28 cellular contexts compared by ENCODE assay signal in genomic region chr9:111904889-111905288, GRCh38. TPM values are rescaled to one million over a fixed set of nuclear protein-coding genes. Genes with fewer than 3 reads are reported as not detected.
A peak's percentile ranks its signal among the peaks of the same experiment; 100 is the strongest.
DNase-seq lines count a peak whose midpoint lies in the region; FAIRE-seq and TF ChIP-seq lines count a peak whose summit lies in the region.
"Had no signal": no experiment of that assay in that cellular context is flagged by ENCODE, and none has a peak within 500 bp of the region (broad histone marks: within the 10 kb centered on the region; RNA-seq: fewer than 3 reads in every experiment).

No MANE protein-coding gene starts in this region.

- H3K4me3 ChIP-seq in Loucy (ENCODE audit: low read length, poor library complexity, severe bottlenecking) (no peak overlapping the region), kidney (ENCODE audit: low read length in 2 of 2) (no peak overlapping the region)
- H3K4me3 ChIP-seq: cardiac muscle cell, heart right ventricle, mucosa of descending colon, neural progenitor cell, psoas muscle, thoracic aorta had no signal

- H3K36me3 ChIP-seq in Loucy (ENCODE audit: insufficient read depth, low read length) (no peaks in the 10 kb centered on the region), kidney (ENCODE audit: control insufficient read depth in 1 of 2, insufficient read depth in 2 of 2, low read length in 2 of 2) (no peaks in the 10 kb centered on the region)
- H3K36me3 ChIP-seq: cardiac muscle cell, neural progenitor cell, thoracic aorta had no signal

- no peak for DNase-seq in Calu3
- no peak for DNase-seq in kidney
- no peak for DNase-seq in progenitor cell of endocrine pancreas (ENCODE audit: low spot score, unreplicated experiment)
- no peak for DNase-seq in RKO (ENCODE audit: low spot score)
- no peak for DNase-seq in activated CD8-positive, alpha-beta memory T cell treated with anti-CD3 and anti-CD28 coated beads, Interleukin-2, amount 50 U/mL, for 4 hours
- no peak for DNase-seq in HEK293T (ENCODE audit: extremely low spot score)
- no peak for DNase-seq in activated gamma-delta T cell (lab: John Stamatoyannopoulos, UW)
- DNase-seq: activated gamma-delta T cell treated with Interleukin-2 at 50 U/mL for 16 hours; amniotic stem cell; CD8-positive, alpha-beta memory T cell; heart right ventricle; left ventricle myocardium superior; mucosa of descending colon; NCI-H1417 treated with DMSO at 0.1 percent for 48 hours; NCI-H2107; NCI-H510A treated with DMSO at 0.1 percent for 48 hours; NK-92 treated with Interleukin-12 subunit alpha and Interleukin-12 subunit beta, amount 100 ng/mL, for 24 hours; psoas muscle; small intestine; stimulated activated CD4-positive, alpha-beta T cell treated with anti-CD3 and anti-CD28 coated beads, Interleukin-2, amount 100 ng/mL, for 48 hours; stimulated activated naive CD4-positive, alpha-beta T cell treated with Interleukin-2 at 50 U/mL for 16 hours; T-helper 2 cell had no signal

- H3F3A ChIP-seq in Loucy (ENCODE audit: low read depth): no peaks in the 10 kb centered on the region

- H3K4me1 Mint-ChIP-seq in Calu3 (ENCODE audit: low read depth, unreplicated experiment) (peaks cover 53% of the 10 kb centered on the region), progenitor cell of endocrine pancreas (ENCODE audit: low read depth) (peaks cover 23% of the 10 kb centered on the region)

- intact Hi-C loops in Calu3 (cut with micrococcal nuclease; ENCODE audit: unreplicated experiment): loop anchor here (5.0 kb wide), 1 partner anchor 52 kb away; no protein-coding TSS in a partner anchor
- intact Hi-C loops in kidney (cut with DNase I): no loop called here

- no peaks in the 10 kb centered on the region for H3K27me3 Mint-ChIP-seq in Calu3 (ENCODE audit: unreplicated experiment)
- H3K27me3 Mint-ChIP-seq in progenitor cell of endocrine pancreas: no peaks in the 10 kb centered on the region
- H3K27me3 Mint-ChIP-seq: CD8-positive, alpha-beta memory T cell; dendritic cell treated with granulocyte-macrophage colony-stimulating factor and Interleukin-4, amounts not matched to agents 40 ng/mL and 50 ng/mL, for 4 days had no signal

- no peak for FAIRE-seq in kidney (lab: Jason Lieb, UNC)
- FAIRE-seq: RCC 7860, small intestine had no signal

- H3K9ac ChIP-seq in Loucy (ENCODE audit: low read depth, low read length, poor library complexity, severe bottlenecking): no peak overlapping the region
- no peak overlapping the region for H3K9ac ChIP-seq in kidney (ENCODE audit: low read length in 2 of 2)
- H3K9ac ChIP-seq: neural progenitor cell had no signal

- peak overlapping the region; percentile 12 for H3K4me2 ChIP-seq in Loucy (ENCODE audit: low read depth, low read length, poor library complexity, severe bottlenecking)
- H3K4me2 ChIP-seq: neural progenitor cell had no signal

- H3K9me3 ChIP-seq in Loucy (ENCODE audit: insufficient read depth, low read depth, low read length) (no peaks in the 10 kb centered on the region), kidney (ENCODE audit: control insufficient read depth in 1 of 2, low read length in 2 of 2) (no peaks in the 10 kb centered on the region)
- H3K9me3 ChIP-seq: heart right ventricle, mucosa of descending colon, psoas muscle, thoracic aorta had no signal

- H3K36me3 Mint-ChIP-seq in Calu3 (ENCODE audit: insufficient read depth, unreplicated experiment) (peaks cover 52% of the 10 kb centered on the region), progenitor cell of endocrine pancreas (ENCODE audit: insufficient read depth) (peaks cover 3% of the 10 kb centered on the region)

- peak overlapping the region; percentile 58 for H3K27ac Mint-ChIP-seq in Calu3 (ENCODE audit: unreplicated experiment)
- H3K27ac Mint-ChIP-seq in progenitor cell of endocrine pancreas: peak overlapping the region; percentile 51
- H3K27ac Mint-ChIP-seq: dendritic cell treated with granulocyte-macrophage colony-stimulating factor and Interleukin-4, amounts not matched to agents 40 ng/mL and 50 ng/mL, for 4 days; neural progenitor cell had no signal

- peaks cover 97% of the 10 kb centered on the region for H3K79me2 ChIP-seq in Loucy (ENCODE audit: insufficient read depth, low read length)

- peak overlapping the region; percentile 22 for H3K4me3 Mint-ChIP-seq in Calu3 (ENCODE audit: low read depth, unreplicated experiment)
- H3K4me3 Mint-ChIP-seq in progenitor cell of endocrine pancreas (ENCODE audit: low read depth): no peak overlapping the region
- H3K4me3 Mint-ChIP-seq: dendritic cell treated with granulocyte-macrophage colony-stimulating factor and Interleukin-4, amounts not matched to agents 40 ng/mL and 50 ng/mL, for 4 days; neural progenitor cell had no signal

- TF ChIP-seq CTCF in Calu3 (IDR thresholded peaks at IDR 0.05; ENCODE audit: unreplicated experiment) (no peak), Loucy (conservative IDR thresholded peaks at IDR 0.05; ENCODE audit: low read length) (no peak), kidney (IDR thresholded peaks at IDR 0.05; ENCODE audit: borderline replicate concordance, extremely low read depth, insufficient read depth) (no peak), progenitor cell of endocrine pancreas (IDR thresholded peaks at IDR 0.05; ENCODE audit: unreplicated experiment) (no peak)

- H3K27ac ChIP-seq in kidney (ENCODE audit: low read depth in 2 of 2, low read length in 2 of 2): peak overlapping the region; percentile 7 to 20
- H3K27ac ChIP-seq: cardiac muscle cell, heart right ventricle, neural progenitor cell, psoas muscle, thoracic aorta had no signal

- BruUV-seq in Calu3 (replicated peaks; lab: Mats Ljungman, UMichigan): no TSS peak

- H2AFZ ChIP-seq in Loucy (ENCODE audit: low read length): no peak overlapping the region
- H2AFZ ChIP-seq: neural progenitor cell had no signal

- CTCF ChIA-PET in Calu3 (lab: Charles Lee) (interaction anchor here (1.1 kb wide), 1 partner anchor 117 kb away, joined by 3 read pairs; no protein-coding TSS in a partner anchor), HEK293T (lab: Yijun Ruan, JAX) (no interaction called here)

- POLR2A ChIA-PET in HEK293T (lab: Yijun Ruan, JAX): no interaction called here

- H3K9me2 ChIP-seq in Loucy (replicated peaks; ENCODE audit: low read depth, low read length): no peaks in the 10 kb centered on the region

- no peaks in the 10 kb centered on the region for H3K27me3 ChIP-seq in Loucy (ENCODE audit: insufficient read depth, low read length, poor library complexity, severe bottlenecking)
- H3K27me3 ChIP-seq: cardiac muscle cell, heart right ventricle, neural progenitor cell had no signal

- H4K20me1 ChIP-seq in Loucy (ENCODE audit: insufficient read depth, low read length, poor library complexity, severe bottlenecking): peaks cover 31% of the 10 kb centered on the region

- H3K4me1 ChIP-seq in Loucy (ENCODE audit: insufficient read depth, low read length, poor library complexity, severe bottlenecking) (peaks cover 39% of the 10 kb centered on the region), kidney (ENCODE audit: control insufficient read depth in 1 of 2, insufficient read depth in 1 of 2, low read depth in 1 of 2, low read length in 2 of 2) (peaks cover 23 to 35% of the 10 kb centered on the region in 2 donors)

- H3K9me3 Mint-ChIP-seq in Calu3 (ENCODE audit: low read depth, unreplicated experiment) (no peaks in the 10 kb centered on the region), progenitor cell of endocrine pancreas (ENCODE audit: low read depth) (no peaks in the 10 kb centered on the region)
- H3K9me3 Mint-ChIP-seq: CD8-positive, alpha-beta memory T cell; dendritic cell treated with granulocyte-macrophage colony-stimulating factor and Interleukin-4, amounts not matched to agents 40 ng/mL and 50 ng/mL, for 4 days; neural progenitor cell had no signal

TF ChIP-seq in HEK293T, 16 proteins besides CTCF, POLR2A, EP300 and RAD21:
- TF ChIP-seq NFRKB (IDR thresholded peaks at IDR 0.05) (no peak), HDGF (IDR thresholded peaks at IDR 0.05; ENCODE audit: borderline replicate concordance) (no peak), SP1 (IDR thresholded peaks at IDR 0.05) (no peak)
TF ChIP-seq in HEK293T: peak in this region for 0.

RNA-seq across cellular contexts. Expression of gene UGCG, which starts 8.3 kb away (rescaled TPM):
- total RNA-seq in Calu3 (2022) (75.5 and 84.8 TPM in 2 replicates), kidney (113 TPM), progenitor cell of endocrine pancreas (26.8 and 27.7 TPM in 2 replicates)
- polyA plus RNA-seq in kidney (ENCODE audit: insufficient read depth, low read depth, low replicate concordance): 20.8 TPM
